In genomic region chr16:58734459-58734787, GRCh38 we compare ENCODE assay signal across 1 cellular context.
TF ChIP-seq lines count a peak whose summit lies in the region.

No MANE protein-coding gene starts in this region.

TF ChIP-seq in GM12878, 131 proteins besides CTCF, POLR2A, EP300 and RAD21 (continued from another document):
- TF ChIP-seq, protein P1, sequence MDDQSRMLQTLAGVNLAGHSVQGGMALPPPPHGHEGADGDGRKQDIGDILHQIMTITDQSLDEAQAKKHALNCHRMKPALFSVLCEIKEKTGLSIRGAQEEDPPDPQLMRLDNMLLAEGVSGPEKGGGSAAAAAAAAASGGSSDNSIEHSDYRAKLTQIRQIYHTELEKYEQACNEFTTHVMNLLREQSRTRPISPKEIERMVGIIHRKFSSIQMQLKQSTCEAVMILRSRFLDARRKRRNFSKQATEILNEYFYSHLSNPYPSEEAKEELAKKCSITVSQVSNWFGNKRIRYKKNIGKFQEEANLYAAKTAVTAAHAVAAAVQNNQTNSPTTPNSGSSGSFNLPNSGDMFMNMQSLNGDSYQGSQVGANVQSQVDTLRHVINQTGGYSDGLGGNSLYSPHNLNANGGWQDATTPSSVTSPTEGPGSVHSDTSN (IDR thresholded peaks at IDR 0.05; ENCODE audit: insufficient replicate concordance, low read depth, low read length), result peak; percentile 23
- TF ChIP-seq, protein P2, sequence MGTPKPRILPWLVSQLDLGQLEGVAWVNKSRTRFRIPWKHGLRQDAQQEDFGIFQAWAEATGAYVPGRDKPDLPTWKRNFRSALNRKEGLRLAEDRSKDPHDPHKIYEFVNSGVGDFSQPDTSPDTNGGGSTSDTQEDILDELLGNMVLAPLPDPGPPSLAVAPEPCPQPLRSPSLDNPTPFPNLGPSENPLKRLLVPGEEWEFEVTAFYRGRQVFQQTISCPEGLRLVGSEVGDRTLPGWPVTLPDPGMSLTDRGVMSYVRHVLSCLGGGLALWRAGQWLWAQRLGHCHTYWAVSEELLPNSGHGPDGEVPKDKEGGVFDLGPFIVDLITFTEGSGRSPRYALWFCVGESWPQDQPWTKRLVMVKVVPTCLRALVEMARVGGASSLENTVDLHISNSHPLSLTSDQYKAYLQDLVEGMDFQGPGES (IDR thresholded peaks at IDR 0.05), result no peak
- no peak for TF ChIP-seq BCL3 (IDR thresholded peaks at IDR 0.05; ENCODE audit: borderline replicate concordance, insufficient read depth, low read depth, low read length, poor library complexity, severe bottlenecking)
TF ChIP-seq in GM12878: peak in this region for 1.
